Comparison of ENCODE assay signal across 8 cellular contexts in genomic region chr22:29219409-29219782, GRCh38. TPM values are rescaled to one million over a fixed set of nuclear protein-coding genes. Genes with fewer than 3 reads are reported as not detected.
"Had no signal": no experiment of that assay in that cellular context is flagged by ENCODE, and none has a peak within 500 bp of the region (broad histone marks: within the 10 kb centered on the region; RNA-seq: fewer than 3 reads in every experiment).

No MANE protein-coding gene starts in this region.

RNA-seq across cellular contexts. Expression of gene EMID1, which starts 13.7 kb away (rescaled TPM):
- total RNA-seq: activated B cell treated with CpG ODN at 0.5 μM for 24 hours; activated CD4-positive, alpha-beta memory T cell treated with anti-CD3 and anti-CD28 coated beads for 36 hours; activated CD4-positive, alpha-beta T cell treated with anti-CD3 and anti-CD28 coated beads, Interleukin-2, amount 10 ng/mL, durations not matched to agents 24 days and 14 days; activated CD8-positive, alpha-beta memory T cell treated with anti-CD3 and anti-CD28 coated beads for 36 hours; activated naive CD4-positive, alpha-beta T cell treated with anti-CD3 and anti-CD28 coated beads for 36 hours; activated naive CD8-positive, alpha-beta T cell treated with anti-CD3 and anti-CD28 coated beads for 36 hours; activated T-helper 1 cell treated with anti-CD3 and anti-CD28 coated beads, Interleukin-12 subunit alpha, Interleukin-12 subunit beta, Interleukin-2, Interleukin-4 antibody, amounts not matched to agents 30 ng/mL and 10 ng/mL and 1 ng/mL, durations not matched to agents 14 hours and 24 hours and 36 hours; activated T-helper 17 cell treated with anti-CD3 and anti-CD28 coated beads, Interleukin-2, amount 50 U/mL, for 72 hours had no signal
